ENCODE assay signal across 24 cellular contexts in the genomic region with DNA sequence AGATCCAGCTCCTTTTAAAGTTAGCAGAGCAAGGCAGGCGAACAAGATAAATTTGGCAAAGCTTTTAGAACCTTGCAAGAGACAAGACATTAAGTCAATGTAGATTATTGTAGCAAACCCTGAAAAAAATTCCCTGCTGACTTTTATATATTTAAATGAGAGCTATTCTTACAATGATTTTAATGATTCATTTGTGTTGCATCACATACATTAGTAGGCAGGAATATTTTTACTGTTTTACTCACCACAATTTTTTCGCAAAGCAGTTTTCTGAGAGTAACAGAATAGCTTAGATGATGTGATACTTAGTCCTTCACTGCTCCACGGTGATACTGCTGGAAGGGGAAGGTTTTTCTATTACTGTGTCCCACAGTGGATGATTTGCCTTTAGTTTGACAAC. TPM values are rescaled to one million over a fixed set of nuclear protein-coding genes. Genes with fewer than 3 reads are reported as not detected.
DNase-seq lines count a peak whose midpoint lies in the region; ATAC-seq and TF ChIP-seq lines count a peak whose summit lies in the region.
"Had no signal": no experiment of that assay in that cellular context is flagged by ENCODE, and none has a peak within 500 bp of the region (broad histone marks: within the 10 kb centered on the region; RNA-seq: fewer than 3 reads in every experiment).

No MANE protein-coding gene starts in this region.

- WGBS in GM23248 (ENCODE audit: low coverage in 1 of 2, low lambda C conversion rate in 2 of 2, missing lambda C conversion rate in 2 of 2), 2 experiments, result 1 to 4% methylated on average over 3 of the region's 3 CpGs
- 63 to 83% (median 77%) methylated on average over 3 of the region's 3 CpGs for WGBS in spleen, 5 donors
- 82 to 83% methylated on average over 3 of the region's 3 CpGs for WGBS in heart right ventricle, 2 donors

- peak overlapping the region; percentile 66 for H3K4me2 ChIP-seq in GM23248 (ENCODE audit: unreplicated experiment)

- peak overlapping the region; percentile 18; the same call in 1 of the 2 replicates for H3K9ac ChIP-seq in GM23248

- TF ChIP-seq CTCF in cardiac fibroblast (IDR thresholded peaks at IDR 0.05; ENCODE audit: low read depth, low read length), result no peak
- TF ChIP-seq CTCF in foreskin fibroblast (IDR thresholded peaks at IDR 0.05; ENCODE audit: low read depth, low read length), result no peak
- TF ChIP-seq CTCF in spleen (IDR thresholded peaks at IDR 0.05 in 8 of 11, conservative IDR thresholded peaks at IDR 0.05 in 3 of 11), result no peak
- TF ChIP-seq CTCF in heart right ventricle (IDR thresholded peaks at IDR 0.05), result no peak

- intact Hi-C loops in spleen (cut with DNase I; ENCODE audit: low total_unique reads), result no loop called here
- intact Hi-C loops in heart right ventricle (cut with DNase I), result no loop called here

- DNase-seq in GM23248, result peak; percentile 86
- peak; percentile 6 to 75 for DNase-seq in cardiac fibroblast (ENCODE audit: low read depth in 2 of 2)
- DNase-seq in foreskin fibroblast, result peak; percentile 20 to 54
- DNase-seq in spleen, result no peak
- DNase-seq in NCI-H1092 (lab: John Stamatoyannopoulos, UW), result no peak
- DNase-seq in heart right ventricle, result no peak
- DNase-seq: body of pancreas; H7; kidney glomerular epithelial cell; NCI-H1436 treated with DMSO at 0.1 percent for 48 hours; NCI-H526; RPMI8226; stimulated activated CD4-positive, alpha-beta T cell treated with anti-CD3 and anti-CD28 coated beads, Interleukin-4, amount 100 ng/mL, for 24 hours; stimulated activated naive CD4-positive, alpha-beta T cell treated with Interleukin-2 at 50 U/mL for 16 hours; thyroid gland had no signal

- H3K9me3 ChIP-seq in GM23248 (ENCODE audit: low read depth), result no peaks in the 10 kb centered on the region
- no peaks in the 10 kb centered on the region for H3K9me3 ChIP-seq in spleen
- no peaks in the 10 kb centered on the region for H3K9me3 ChIP-seq in heart right ventricle
- H3K9me3 ChIP-seq: body of pancreas, neutrophil, thyroid gland had no signal

- H3K79me2 ChIP-seq in ACC112 (ENCODE audit: control insufficient read depth, insufficient read depth, low read length, unreplicated experiment), result no peaks in the 10 kb centered on the region
- H3K79me2 ChIP-seq in GM23248 (ENCODE audit: insufficient read depth), result no peaks in the 10 kb centered on the region

- peaks cover 14% of the 10 kb centered on the region for H3K4me1 ChIP-seq in ACC112 (ENCODE audit: control insufficient read depth, insufficient read depth, low read length, unreplicated experiment)
- peaks cover 16% of the 10 kb centered on the region for H3K4me1 ChIP-seq in GM23248 (ENCODE audit: insufficient read depth)
- H3K4me1 ChIP-seq in spleen, result no peaks in the 10 kb centered on the region
- no peaks in the 10 kb centered on the region for H3K4me1 ChIP-seq in heart right ventricle
- H3K4me1 ChIP-seq: body of pancreas, thyroid gland had no signal

- peaks cover 15% of the 10 kb centered on the region for H3F3A ChIP-seq in GM23248 (ENCODE audit: insufficient read depth)

- H2AFZ ChIP-seq in ACC112 (ENCODE audit: low read length, unreplicated experiment) (no peak overlapping the region), GM23248 (0 out of 2 replicates have a peak overlapping the region, but pooled peaks have one; percentile 1)

- H3K27ac ChIP-seq in ACC112 (ENCODE audit: low read depth, low read length), result peak overlapping the region; percentile 28; the same call in 1 of the 2 replicates
- peak overlapping the region; percentile 68 for H3K27ac ChIP-seq in GM23248
- H3K27ac ChIP-seq in spleen, result no peak overlapping the region
- no peak overlapping the region for H3K27ac ChIP-seq in heart right ventricle
- H3K27ac ChIP-seq: body of pancreas, C4-2B, neutrophil, thyroid gland had no signal

- in situ Hi-C loops in GM23248 (cut with MboI), result loop anchor here (10.0 kb wide), 1 partner anchor 118 kb away; no protein-coding TSS in a partner anchor

- TF ChIP-seq POLR2A in spleen (IDR thresholded peaks at IDR 0.05), result no peak

- H3K27me3 ChIP-seq in ACC112 (ENCODE audit: insufficient read depth, low read length), result peaks cover 12% of the 10 kb centered on the region
- no peaks in the 10 kb centered on the region for H3K27me3 ChIP-seq in GM23248 (replicated peaks; ENCODE audit: insufficient read depth)
- peaks cover 0 to 4% (median 0%) of the 10 kb centered on the region in 7 donors for H3K27me3 ChIP-seq in spleen (replicated peaks in 1 of 7)
- peaks cover 0 to 5% (median 3%) of the 10 kb centered on the region in 7 donors for H3K27me3 ChIP-seq in heart right ventricle
- H3K27me3 ChIP-seq: body of pancreas, neutrophil, thyroid gland had no signal

- ATAC-seq in GM18873 (IDR thresholded peaks at IDR 0.05; ENCODE audit: low FRiP score, unreplicated experiment), result no peak
- ATAC-seq in heart right ventricle, result no peak
- ATAC-seq: activated T-helper 17 cell treated with anti-CD3 and anti-CD28 coated beads, Interleukin-2, amount 50 U/mL, for 72 hours; body of pancreas; SK-N-SH treated with all-trans-retinoic acid at 6 μM for 48 hours had no signal

- no peaks in the 10 kb centered on the region for H3K9me2 ChIP-seq in GM23248 (ENCODE audit: insufficient read depth)

- H4K20me1 ChIP-seq in GM23248 (ENCODE audit: insufficient read depth), result no peaks in the 10 kb centered on the region

- no peak overlapping the region for H3K4me3 ChIP-seq in ACC112 (ENCODE audit: low read depth, low read length)
- peak overlapping the region; percentile 11 for H3K4me3 ChIP-seq in GM23248
- H3K4me3 ChIP-seq in cardiac fibroblast (replicated peaks in 1 of 2; ENCODE audit: low read depth in 2 of 2, low read length in 2 of 2), result no peak overlapping the region
- H3K4me3 ChIP-seq in foreskin fibroblast (ENCODE audit: low read depth in 1 of 2, low read length in 2 of 2), result no peak overlapping the region
- H3K4me3 ChIP-seq in spleen, result no peak overlapping the region
- no peak overlapping the region for H3K4me3 ChIP-seq in heart right ventricle
- H3K4me3 ChIP-seq: body of pancreas, thyroid gland had no signal

- H3K36me3 ChIP-seq in ACC112 (ENCODE audit: insufficient read depth, low read length), result no peaks in the 10 kb centered on the region
- no peaks in the 10 kb centered on the region for H3K36me3 ChIP-seq in GM23248 (ENCODE audit: low read depth)
- H3K36me3 ChIP-seq in spleen, result no peaks in the 10 kb centered on the region
- no peaks in the 10 kb centered on the region for H3K36me3 ChIP-seq in heart right ventricle
- H3K36me3 ChIP-seq: neutrophil, thyroid gland had no signal

RNA-seq across cellular contexts. Expression of a gene that starts 43.9 kb away (rescaled TPM):
- not detected in 2 replicates for total RNA-seq in GM23248 (2014; rRNA removed; shearing (Covaris generic))
- not detected in 2 replicates for polyA plus RNA-seq in GM23248 (2016; fragmentation: Nextera tagmentation; extraction: Ambion mirVana)
- total RNA-seq in spleen, result not detected
- polyA plus RNA-seq in spleen, result not detected
- not detected for total RNA-seq in heart right ventricle
- polyA plus RNA-seq in heart right ventricle, result not detected
- total RNA-seq: A172; activated T-helper 17 cell treated with anti-CD3 and anti-CD28 coated beads, Interleukin-2, amount 50 U/mL, for 72 hours; body of pancreas; pulmonary artery endothelial cell; T-helper 2 cell treated with Interferon-gamma antibody and Interleukin-4, amounts not matched to agents 100 ng/mL and 5 ng/mL, for 36 hours; thyroid gland had no signal

Comparison
In these comparisons a context has a peak if more than half of its experiments do, and no peak if none do; other contexts are left out.
1. H3K27ac ChIP-seq: peak in ACC112 (single experiment) and GM23248 (single experiment); none in spleen (0 of 8) and heart right ventricle (0 of 10).
2. DNase-seq: peak in GM23248 (single experiment), cardiac fibroblast (2 of 2) and foreskin fibroblast (2 of 2); none in spleen (single experiment), NCI-H1092 (single experiment) and heart right ventricle (0 of 2).